8 cellular contexts compared by ENCODE assay signal in genomic region chr1:144523661-144524407, GRCh38.
DNase-seq lines count a peak whose midpoint lies in the region; ATAC-seq and TF ChIP-seq lines count a peak whose summit lies in the region.
"Not testable (repeated sequence)": the region's sequence is repeated elsewhere in the genome, so short reads cannot be mapped to it uniquely, and the experiment has no call there.

No MANE protein-coding gene starts in this region.

- intact Hi-C loops in activated naive CD4-positive, alpha-beta T cell treated with anti-CD3 and anti-CD28 coated beads for 36 hours (cut with micrococcal nuclease): loop anchor here (1.0 kb wide), 1 partner anchor 27 kb away; no protein-coding TSS in a partner anchor

- 25% methylated on average over 16 of the region's 33 CpGs for WGBS in mesenchymal stem cell

- peak overlapping the region; percentile 74 for H3K4me3 Mint-ChIP-seq in activated naive CD4-positive, alpha-beta T cell treated with anti-CD3 and anti-CD28 coated beads for 36 hours

- H3K27ac Mint-ChIP-seq in activated naive CD4-positive, alpha-beta T cell treated with anti-CD3 and anti-CD28 coated beads for 36 hours: peak overlapping the region; percentile 99

- not testable (repeated sequence) for H3K79me2 ChIP-seq in DOHH2 (ENCODE audit: control insufficient read depth, low read length); fibroblast of lung (ENCODE audit: control insufficient read depth, insufficient read depth, low read length)

- H3K4ac ChIP-seq in mesenchymal stem cell (ENCODE audit: low read depth in 1 of 2, low read length in 2 of 2): not testable (repeated sequence)

- CTCF ChIA-PET in activated naive CD4-positive, alpha-beta T cell treated with anti-CD3 and anti-CD28 coated beads for 36 hours (lab: Charles Lee): not testable (repeated sequence)

- H3F3A ChIP-seq in DOHH2 (ENCODE audit: control insufficient read depth, insufficient read depth): not testable (repeated sequence)

- H2BK120ac ChIP-seq in mesenchymal stem cell (ENCODE audit: low read depth, low read length): not testable (repeated sequence)

- H2BK5ac ChIP-seq in mesenchymal stem cell (ENCODE audit: low read depth, low read length, poor library complexity, severe bottlenecking): not testable (repeated sequence)

- H2AFZ ChIP-seq in fibroblast of lung (ENCODE audit: low read length); mesenchymal stem cell (ENCODE audit: low read depth, low read length): not testable (repeated sequence)

- H3K4me1 Mint-ChIP-seq in activated naive CD4-positive, alpha-beta T cell treated with anti-CD3 and anti-CD28 coated beads for 36 hours (ENCODE audit: low read depth): peaks cover 10% of the 10 kb centered on the region

- not testable (repeated sequence) for H3K23ac ChIP-seq in mesenchymal stem cell (ENCODE audit: low read length in 2 of 2)

- H3K9me3 ChIP-seq in DOHH2 (ENCODE audit: control insufficient read depth, insufficient read depth, low read length); fibroblast of lung (ENCODE audit: control insufficient read depth, insufficient read depth, low read depth, low read length); mesenchymal stem cell (ENCODE audit: control insufficient read depth, low read length): not testable (repeated sequence)

- not testable (repeated sequence) for H3K9me3 Mint-ChIP-seq in activated naive CD4-positive, alpha-beta T cell treated with anti-CD3 and anti-CD28 coated beads for 36 hours

- peak overlapping the region; percentile 71 for H3K4me2 ChIP-seq in DOHH2 (ENCODE audit: low read length)
- H3K4me2 ChIP-seq in fibroblast of lung (ENCODE audit: extremely low read depth, insufficient read depth, low read length); mesenchymal stem cell (ENCODE audit: low read length, poor library complexity, severe bottlenecking): not testable (repeated sequence)

- peak overlapping the region; percentile 27 for H4K91ac ChIP-seq in mesenchymal stem cell (ENCODE audit: low read length)

- H3K36me3 Mint-ChIP-seq in activated naive CD4-positive, alpha-beta T cell treated with anti-CD3 and anti-CD28 coated beads for 36 hours (ENCODE audit: low read depth): not testable (repeated sequence)

- TF ChIP-seq CTCF in DOHH2 (IDR thresholded peaks at IDR 0.05; ENCODE audit: low read depth, low read length, poor library complexity, severe bottlenecking); fibroblast of lung (conservative IDR thresholded peaks at IDR 0.05 in 1 of 2, IDR thresholded peaks at IDR 0.05 in 1 of 2; ENCODE audit: low read depth in 1 of 2, low read length in 2 of 2): not testable (repeated sequence)

- H3K27me3 ChIP-seq in DOHH2 (ENCODE audit: control insufficient read depth, low read length); fibroblast of lung (ENCODE audit: control insufficient read depth, insufficient read depth, low read length); mesenchymal stem cell (ENCODE audit: control insufficient read depth in 1 of 2, insufficient read depth in 1 of 2, low read length in 2 of 2): not testable (repeated sequence)

- H3K9me2 ChIP-seq in DOHH2 (replicated peaks; ENCODE audit: control insufficient read depth, low read length): not testable (repeated sequence)

- H4K8ac ChIP-seq in mesenchymal stem cell (ENCODE audit: low read length): not testable (repeated sequence)

- peak overlapping the region; percentile 71 for H3K4me3 ChIP-seq in DOHH2 (ENCODE audit: low read length)
- peak overlapping the region in 2 of 4 experiments; percentile 8 to 22 for H3K4me3 ChIP-seq in fibroblast of lung (replicated peaks in 1 of 4; ENCODE audit: control extremely low read depth in 1 of 4, insufficient read depth in 1 of 4, low read depth in 3 of 4, low read length in 4 of 4)
- peak overlapping the region in 1 of 2 experiments; percentile 71 for H3K4me3 ChIP-seq in mesenchymal stem cell (ENCODE audit: insufficient read depth in 1 of 2, low read depth in 1 of 2, low read length in 2 of 2)

- not testable (repeated sequence) for H2BK12ac ChIP-seq in mesenchymal stem cell (ENCODE audit: low read length in 2 of 2)

- not testable (repeated sequence) for H2BK15ac ChIP-seq in mesenchymal stem cell (ENCODE audit: low read depth, poor library complexity, severe bottlenecking)

- not testable (repeated sequence) for H3K36me3 ChIP-seq in DOHH2 (ENCODE audit: control insufficient read depth, low read length); fibroblast of lung (ENCODE audit: control insufficient read depth, insufficient read depth, low read length); mesenchymal stem cell (ENCODE audit: control insufficient read depth in 1 of 2, insufficient read depth in 2 of 2, low read depth in 1 of 2, low read length in 2 of 2)

- H3K18ac ChIP-seq in mesenchymal stem cell (ENCODE audit: low read depth in 1 of 2, low read length in 2 of 2): not testable (repeated sequence)

- not testable (repeated sequence) for H2AK5ac ChIP-seq in mesenchymal stem cell (ENCODE audit: low read length, severe bottlenecking)

- H3K27ac ChIP-seq in DOHH2 (ENCODE audit: low read depth, low read length): peak overlapping the region; percentile 79
- not testable (repeated sequence) for H3K27ac ChIP-seq in fibroblast of lung (ENCODE audit: insufficient read depth, low read length); mesenchymal stem cell (ENCODE audit: low read length, poor library complexity, severe bottlenecking)

- H3K9ac ChIP-seq in fibroblast of lung (ENCODE audit: insufficient read depth, low read length): not testable (repeated sequence)
- peak overlapping the region; percentile 89 for H3K9ac ChIP-seq in mesenchymal stem cell (ENCODE audit: low read length)

- not testable (repeated sequence) for H3K14ac ChIP-seq in mesenchymal stem cell (ENCODE audit: low read length in 2 of 2)

- not testable (repeated sequence) for H3K27me3 Mint-ChIP-seq in activated naive CD4-positive, alpha-beta T cell treated with anti-CD3 and anti-CD28 coated beads for 36 hours (ENCODE audit: low read depth)

- ATAC-seq in GM21529 (IDR thresholded peaks at IDR 0.05; ENCODE audit: unreplicated experiment) (peak; percentile 91), HG03571 (IDR thresholded peaks at IDR 0.05; ENCODE audit: unreplicated experiment) (peak; percentile 82), SK-N-SH treated with all-trans-retinoic acid at 6 μM for 48 hours (peak; percentile 97)

- H3K4me1 ChIP-seq in DOHH2 (ENCODE audit: control insufficient read depth, low read length); fibroblast of lung (ENCODE audit: control insufficient read depth, extremely low read depth, insufficient read depth, low read length); mesenchymal stem cell (ENCODE audit: control insufficient read depth, insufficient read depth, low read depth, low read length): not testable (repeated sequence)

- not testable (repeated sequence) for H3K79me1 ChIP-seq in mesenchymal stem cell (replicated peaks; ENCODE audit: low read length, poor library complexity, severe bottlenecking)

- not testable (repeated sequence) for H4K20me1 ChIP-seq in DOHH2 (ENCODE audit: control insufficient read depth, insufficient read depth, low read depth, low read length); fibroblast of lung (ENCODE audit: control insufficient read depth, extremely low read depth, insufficient read depth, low read length)

- DNase-seq in activated naive CD4-positive, alpha-beta T cell treated with anti-CD3 and anti-CD28 coated beads for 36 hours: peak; percentile 76
- DNase-seq in fibroblast of lung (ENCODE audit: low read depth in 2 of 2) (peak; percentile 45 to 58), mesenchymal stem cell (peak; percentile 28)
- peak in 2 of 3 donors; percentile 20 to 38 for DNase-seq in stimulated activated CD4-positive, alpha-beta T cell treated with anti-CD3 and anti-CD28 coated beads, TNF-alpha, amount 100 ng/mL, for 1 hour (ENCODE audit: low read depth in 3 of 3, low spot score in 1 of 3)
